Comparison of ENCODE assay signal across 15 cellular contexts in the genomic region with DNA sequence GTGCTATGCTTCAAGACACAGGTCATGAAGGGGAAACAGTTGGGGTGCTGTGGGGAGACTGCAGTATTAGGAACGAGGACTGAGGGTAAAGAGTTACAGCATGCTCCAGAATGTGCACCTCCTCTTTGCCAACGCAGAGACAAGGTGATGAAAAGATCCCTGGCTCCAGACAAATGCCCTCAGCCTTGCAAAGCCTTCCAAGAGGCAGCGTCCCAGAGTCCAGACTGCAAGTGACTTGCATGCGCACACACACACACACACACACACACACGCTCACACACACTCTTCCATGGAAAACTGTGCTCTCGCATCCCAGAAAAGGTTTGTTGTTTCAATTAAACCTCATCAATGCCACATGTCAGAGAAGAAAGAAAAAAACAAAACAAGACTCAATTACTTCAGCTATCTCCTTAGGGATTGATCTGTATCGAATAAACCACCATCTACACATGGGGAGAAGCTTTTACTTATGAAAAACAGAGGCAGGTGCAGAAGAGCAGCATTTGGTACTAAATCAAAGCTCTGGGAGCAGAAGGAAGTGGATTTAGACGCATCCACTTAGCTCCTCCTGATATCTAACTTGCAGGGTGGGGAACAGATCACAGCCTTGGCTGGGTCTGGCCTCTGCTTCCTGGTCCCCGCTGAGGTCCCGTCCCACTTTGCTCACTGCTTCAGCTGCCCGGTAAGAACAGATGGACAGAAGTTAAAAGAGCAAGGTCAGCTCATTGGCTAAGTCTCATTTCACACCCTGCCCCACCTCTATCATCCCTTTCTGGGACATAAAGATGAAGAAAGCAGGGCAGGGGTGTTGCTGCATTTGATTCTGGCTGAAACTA.
DNase-seq lines count a peak whose midpoint lies in the region; ATAC-seq and TF ChIP-seq lines count a peak whose summit lies in the region.
"Had no signal": no experiment of that assay in that cellular context is flagged by ENCODE, and none has a peak within 500 bp of the region (broad histone marks: within the 10 kb centered on the region; RNA-seq: fewer than 3 reads in every experiment).

No MANE protein-coding gene starts in this region.

- H3K27me3 ChIP-seq in adipocyte (replicated peaks; ENCODE audit: control insufficient read depth, insufficient read depth, low read length) (no peaks in the 10 kb centered on the region), heart left ventricle (no peaks in the 10 kb centered on the region), neural progenitor cell (no peaks in the 10 kb centered on the region)

- H3K9me3 ChIP-seq in adipocyte (ENCODE audit: control insufficient read depth, low read length) (no peaks in the 10 kb centered on the region), heart left ventricle (no peaks in the 10 kb centered on the region), neural progenitor cell (ENCODE audit: low read depth) (no peaks in the 10 kb centered on the region)

- peak; percentile 32 to 74 (median 48) for ATAC-seq in heart left ventricle
- ATAC-seq in HG03457 (IDR thresholded peaks at IDR 0.05; ENCODE audit: unreplicated experiment) = no peak
- ATAC-seq in HG03571 (IDR thresholded peaks at IDR 0.05; ENCODE audit: unreplicated experiment) = no peak
- ATAC-seq: activated naive CD4-positive, alpha-beta T cell treated with anti-CD3 and anti-CD28 coated beads, Interleukin-2, amount 50 U/mL, for 72 hours; Panc1 had no signal

- DNase-seq in Ammon's horn (ENCODE audit: low spot score) = peak; percentile 4
- DNase-seq in adipocyte (ENCODE audit: low read depth) = peak; percentile 28
- DNase-seq in heart left ventricle = peak in 2 of 5 donors; percentile 48 to 56
- DNase-seq in neural progenitor cell (ENCODE audit: low spot score) = peak; percentile 8
- no peak for DNase-seq in GM19240 (ENCODE audit: insufficient read length, low spot score)
- no peak for DNase-seq in SIG-M5 (lab: John Stamatoyannopoulos, UW)
- DNase-seq: erythroblast, NCI-H1417 treated with DMSO at 0.1 percent for 48 hours, T-helper 1 cell had no signal

- H3K36me3 ChIP-seq in adipocyte (ENCODE audit: control insufficient read depth, insufficient read depth, low read length, severe bottlenecking) (no peaks in the 10 kb centered on the region), heart left ventricle (no peaks in the 10 kb centered on the region), neural progenitor cell (no peaks in the 10 kb centered on the region)

- H3K4me1 Mint-ChIP-seq in neural progenitor cell = peaks cover 48% of the 10 kb centered on the region

- H3K4me3 ChIP-seq in adipocyte (ENCODE audit: low read length) (peak overlapping the region; percentile 74), heart left ventricle (peak overlapping the region in 5 of 12 donors; percentile 2 to 49 (median 23)), neural progenitor cell (no peak overlapping the region)

- intact Hi-C loops in heart left ventricle (cut with DNase I) = loop anchor here in 3 of 10 donors (10.0 kb wide), 2 partner anchors 69 to 151 kb away; no protein-coding TSS in a partner anchor

- H2AFZ ChIP-seq in neural progenitor cell (replicated peaks) = peak overlapping the region; percentile 79

- H3F3A ChIP-seq in neural progenitor cell (ENCODE audit: low read depth) = no peaks in the 10 kb centered on the region

- H3K4me2 ChIP-seq in neural progenitor cell = no peak overlapping the region
- H3K4me2 ChIP-seq: KMS-11 had no signal

- H3K27ac Mint-ChIP-seq in neural progenitor cell = peak overlapping the region; percentile 65
- H3K27ac Mint-ChIP-seq: activated naive CD4-positive, alpha-beta T cell treated with anti-CD3 and anti-CD28 coated beads, Interleukin-2, amount 50 U/mL, for 72 hours; stimulated activated naive CD8-positive, alpha-beta T cell treated with anti-CD3 and anti-CD28 coated beads, Interleukin-15, Interleukin-2, amounts not matched to agents 100 ng/mL and 50 ng/mL, for 24 hours had no signal

- H3K27ac ChIP-seq in heart left ventricle = peak overlapping the region in 1 of 12 donors; percentile 22
- no peak overlapping the region for H3K27ac ChIP-seq in neural progenitor cell
- H3K27ac ChIP-seq: KMS-11 had no signal

- peak overlapping the region; percentile 84 for H3K4me3 Mint-ChIP-seq in neural progenitor cell
- H3K4me3 Mint-ChIP-seq: stimulated activated naive CD8-positive, alpha-beta T cell treated with anti-CD3 and anti-CD28 coated beads, Interleukin-15, Interleukin-2, amounts not matched to agents 100 ng/mL and 50 ng/mL, for 24 hours had no signal

- TF ChIP-seq CTCF in heart left ventricle (IDR thresholded peaks at IDR 0.05) (no peak), neural progenitor cell (IDR thresholded peaks at IDR 0.05) (no peak)

- peak overlapping the region; percentile 59 for H3K9ac ChIP-seq in adipocyte (ENCODE audit: low read length)
- no peak overlapping the region for H3K9ac ChIP-seq in neural progenitor cell
- H3K9ac ChIP-seq: KMS-11 had no signal

- H3K79me2 ChIP-seq in neural progenitor cell (ENCODE audit: low read depth) = no peaks in the 10 kb centered on the region

- 38 to 45% (median 40%) methylated on average over 11 of the region's 11 CpGs for WGBS in heart left ventricle, 4 donors

- H3K4me1 ChIP-seq in adipocyte (ENCODE audit: control insufficient read depth, insufficient read depth, low read length) (peaks cover 27% of the 10 kb centered on the region), heart left ventricle (peaks cover 0 to 34% (median 13%) of the 10 kb centered on the region in 12 donors), neural progenitor cell (no peaks in the 10 kb centered on the region)

- TF ChIP-seq POLR2A in heart left ventricle (IDR thresholded peaks at IDR 0.05) = no peak

- peaks cover 25% of the 10 kb centered on the region for H3K36me3 Mint-ChIP-seq in neural progenitor cell
- H3K36me3 Mint-ChIP-seq: activated naive CD4-positive, alpha-beta T cell treated with anti-CD3 and anti-CD28 coated beads, Interleukin-2, amount 50 U/mL, for 72 hours had no signal

- H3K9me3 Mint-ChIP-seq in neural progenitor cell = peaks cover 13% of the 10 kb centered on the region
- H3K9me3 Mint-ChIP-seq: activated naive CD4-positive, alpha-beta T cell treated with anti-CD3 and anti-CD28 coated beads, Interleukin-2, amount 50 U/mL, for 72 hours; stimulated activated naive CD8-positive, alpha-beta T cell treated with anti-CD3 and anti-CD28 coated beads, Interleukin-15, Interleukin-2, amounts not matched to agents 100 ng/mL and 50 ng/mL, for 24 hours had no signal

- H4K20me1 ChIP-seq in neural progenitor cell (ENCODE audit: low read depth) = no peaks in the 10 kb centered on the region

- H3K27me3 Mint-ChIP-seq in neural progenitor cell (ENCODE audit: insufficient read depth, low read depth) = peaks cover 4% of the 10 kb centered on the region

Comparison
In these comparisons a context has a peak if more than half of its experiments do, and no peak if none do; other contexts are left out.
1. DNase-seq: peak in Ammon's horn (single experiment), adipocyte (single experiment) and neural progenitor cell (single experiment); none in GM19240 (single experiment) and SIG-M5 (single experiment).
2. ATAC-seq: peak in heart left ventricle (4 of 4); none in HG03457 (single experiment) and HG03571 (single experiment).